Comparison of ENCODE assay signal across 2 cellular contexts in the genomic region with DNA sequence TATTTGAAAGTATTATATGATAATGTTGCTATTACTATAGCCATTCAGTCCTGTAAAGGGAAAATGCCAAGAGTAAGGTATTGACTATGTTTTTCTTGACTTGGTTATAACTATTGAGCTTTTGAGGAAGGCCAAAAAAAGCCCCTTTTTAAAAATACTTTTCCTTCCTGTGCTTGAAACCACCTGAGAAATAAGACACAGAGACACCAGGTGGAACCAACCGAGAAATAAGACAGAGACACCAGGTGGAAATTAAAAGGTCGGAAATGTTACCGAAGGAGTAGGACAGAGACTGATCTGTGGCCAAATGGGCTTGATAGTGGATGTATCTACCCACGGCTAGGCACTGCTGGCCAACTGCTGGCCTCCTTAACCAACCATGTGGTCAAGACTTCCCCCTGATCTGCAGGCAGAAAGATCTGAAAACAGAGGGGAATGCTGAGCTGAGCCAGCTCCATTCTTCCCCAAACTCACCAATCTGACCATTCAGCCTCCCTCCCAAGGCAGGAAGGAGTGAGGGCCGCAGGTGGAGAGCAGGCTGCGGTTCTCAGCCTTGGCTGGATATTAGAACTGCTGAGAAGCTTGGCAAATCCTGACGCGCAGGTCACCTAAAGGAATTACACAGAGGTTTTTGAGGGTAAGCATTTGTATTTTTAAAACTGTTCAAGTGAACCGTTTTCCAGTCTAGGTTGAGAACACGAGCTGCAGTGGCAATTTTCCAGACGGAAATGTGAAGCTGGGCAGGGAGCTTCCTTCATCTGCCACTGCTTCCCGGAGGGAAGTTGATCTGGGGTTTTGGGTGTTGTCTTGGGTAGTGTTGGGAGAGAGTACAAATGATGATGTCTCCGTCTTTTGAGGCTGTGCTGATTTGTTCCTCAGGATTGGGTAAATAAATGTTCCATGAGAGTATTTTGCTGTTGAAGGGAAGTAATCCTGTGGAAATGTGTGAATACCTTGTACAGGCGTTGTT.
TF ChIP-seq lines count a peak whose summit lies in the region.

No MANE protein-coding gene starts in this region.

TF ChIP-seq in GM23338, 12 proteins besides CTCF, POLR2A, EP300 and RAD21 (continues in another document):
- TF ChIP-seq POLR2AphosphoS5 (IDR thresholded peaks at IDR 0.05; ENCODE audit: low read depth) (no peak), CREB1 (CRISPR knock-in tag; IDR thresholded peaks at IDR 0.05; ENCODE audit: low read depth) (no peak), EZH2phosphoT487 (IDR thresholded peaks at IDR 0.05; ENCODE audit: unreplicated experiment) (no peak)
- TF ChIP-seq, protein P1, sequence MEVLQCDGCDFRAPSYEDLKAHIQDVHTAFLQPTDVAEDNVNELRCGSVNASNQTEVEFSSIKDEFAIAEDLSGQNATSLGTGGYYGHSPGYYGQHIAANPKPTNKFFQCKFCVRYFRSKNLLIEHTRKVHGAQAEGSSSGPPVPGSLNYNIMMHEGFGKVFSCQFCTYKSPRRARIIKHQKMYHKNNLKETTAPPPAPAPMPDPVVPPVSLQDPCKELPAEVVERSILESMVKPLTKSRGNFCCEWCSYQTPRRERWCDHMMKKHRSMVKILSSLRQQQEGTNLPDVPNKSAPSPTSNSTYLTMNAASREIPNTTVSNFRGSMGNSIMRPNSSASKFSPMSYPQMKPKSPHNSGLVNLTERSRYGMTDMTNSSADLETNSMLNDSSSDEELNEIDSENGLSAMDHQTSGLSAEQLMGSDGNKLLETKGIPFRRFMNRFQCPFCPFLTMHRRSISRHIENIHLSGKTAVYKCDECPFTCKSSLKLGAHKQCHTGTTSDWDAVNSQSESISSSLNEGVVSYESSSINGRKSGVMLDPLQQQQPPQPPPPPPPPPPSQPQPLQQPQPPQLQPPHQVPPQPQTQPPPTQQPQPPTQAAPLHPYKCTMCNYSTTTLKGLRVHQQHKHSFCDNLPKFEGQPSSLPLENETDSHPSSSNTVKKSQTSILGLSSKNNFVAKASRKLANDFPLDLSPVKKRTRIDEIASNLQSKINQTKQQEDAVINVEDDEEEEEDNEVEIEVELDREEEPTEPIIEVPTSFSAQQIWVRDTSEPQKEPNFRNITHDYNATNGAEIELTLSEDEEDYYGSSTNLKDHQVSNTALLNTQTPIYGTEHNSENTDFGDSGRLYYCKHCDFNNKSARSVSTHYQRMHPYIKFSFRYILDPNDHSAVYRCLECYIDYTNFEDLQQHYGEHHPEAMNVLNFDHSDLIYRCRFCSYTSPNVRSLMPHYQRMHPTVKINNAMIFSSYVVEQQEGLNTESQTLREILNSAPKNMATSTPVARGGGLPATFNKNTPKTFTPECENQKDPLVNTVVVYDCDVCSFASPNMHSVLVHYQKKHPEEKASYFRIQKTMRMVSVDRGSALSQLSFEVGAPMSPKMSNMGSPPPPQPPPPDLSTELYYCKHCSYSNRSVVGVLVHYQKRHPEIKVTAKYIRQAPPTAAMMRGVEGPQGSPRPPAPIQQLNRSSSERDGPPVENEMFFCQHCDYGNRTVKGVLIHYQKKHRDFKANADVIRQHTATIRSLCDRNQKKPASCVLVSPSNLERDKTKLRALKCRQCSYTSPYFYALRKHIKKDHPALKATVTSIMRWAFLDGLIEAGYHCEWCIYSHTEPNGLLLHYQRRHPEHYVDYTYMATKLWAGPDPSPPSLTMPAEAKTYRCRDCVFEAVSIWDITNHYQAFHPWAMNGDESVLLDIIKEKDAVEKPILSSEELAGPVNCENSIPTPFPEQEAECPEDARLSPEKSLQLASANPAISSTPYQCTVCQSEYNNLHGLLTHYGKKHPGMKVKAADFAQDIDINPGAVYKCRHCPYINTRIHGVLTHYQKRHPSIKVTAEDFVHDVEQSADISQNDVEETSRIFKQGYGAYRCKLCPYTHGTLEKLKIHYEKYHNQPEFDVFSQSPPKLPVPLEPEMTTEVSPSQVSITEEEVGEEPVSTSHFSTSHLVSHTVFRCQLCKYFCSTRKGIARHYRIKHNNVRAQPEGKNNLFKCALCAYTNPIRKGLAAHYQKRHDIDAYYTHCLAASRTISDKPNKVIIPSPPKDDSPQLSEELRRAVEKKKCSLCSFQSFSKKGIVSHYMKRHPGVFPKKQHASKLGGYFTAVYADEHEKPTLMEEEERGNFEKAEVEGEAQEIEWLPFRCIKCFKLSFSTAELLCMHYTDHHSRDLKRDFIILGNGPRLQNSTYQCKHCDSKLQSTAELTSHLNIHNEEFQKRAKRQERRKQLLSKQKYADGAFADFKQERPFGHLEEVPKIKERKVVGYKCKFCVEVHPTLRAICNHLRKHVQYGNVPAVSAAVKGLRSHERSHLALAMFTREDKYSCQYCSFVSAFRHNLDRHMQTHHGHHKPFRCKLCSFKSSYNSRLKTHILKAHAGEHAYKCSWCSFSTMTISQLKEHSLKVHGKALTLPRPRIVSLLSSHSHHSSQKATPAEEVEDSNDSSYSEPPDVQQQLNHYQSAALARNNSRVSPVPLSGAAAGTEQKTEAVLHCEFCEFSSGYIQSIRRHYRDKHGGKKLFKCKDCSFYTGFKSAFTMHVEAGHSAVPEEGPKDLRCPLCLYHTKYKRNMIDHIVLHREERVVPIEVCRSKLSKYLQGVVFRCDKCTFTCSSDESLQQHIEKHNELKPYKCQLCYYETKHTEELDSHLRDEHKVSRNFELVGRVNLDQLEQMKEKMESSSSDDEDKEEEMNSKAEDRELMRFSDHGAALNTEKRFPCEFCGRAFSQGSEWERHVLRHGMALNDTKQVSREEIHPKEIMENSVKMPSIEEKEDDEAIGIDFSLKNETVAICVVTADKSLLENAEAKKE (CRISPR knock-in tag; IDR thresholded peaks at IDR 0.05), result no peak
- TF ChIP-seq, protein P2, sequence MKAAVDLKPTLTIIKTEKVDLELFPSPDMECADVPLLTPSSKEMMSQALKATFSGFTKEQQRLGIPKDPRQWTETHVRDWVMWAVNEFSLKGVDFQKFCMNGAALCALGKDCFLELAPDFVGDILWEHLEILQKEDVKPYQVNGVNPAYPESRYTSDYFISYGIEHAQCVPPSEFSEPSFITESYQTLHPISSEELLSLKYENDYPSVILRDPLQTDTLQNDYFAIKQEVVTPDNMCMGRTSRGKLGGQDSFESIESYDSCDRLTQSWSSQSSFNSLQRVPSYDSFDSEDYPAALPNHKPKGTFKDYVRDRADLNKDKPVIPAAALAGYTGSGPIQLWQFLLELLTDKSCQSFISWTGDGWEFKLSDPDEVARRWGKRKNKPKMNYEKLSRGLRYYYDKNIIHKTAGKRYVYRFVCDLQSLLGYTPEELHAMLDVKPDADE (IDR thresholded peaks at IDR 0.05), result no peak
- TF ChIP-seq, protein P3, sequence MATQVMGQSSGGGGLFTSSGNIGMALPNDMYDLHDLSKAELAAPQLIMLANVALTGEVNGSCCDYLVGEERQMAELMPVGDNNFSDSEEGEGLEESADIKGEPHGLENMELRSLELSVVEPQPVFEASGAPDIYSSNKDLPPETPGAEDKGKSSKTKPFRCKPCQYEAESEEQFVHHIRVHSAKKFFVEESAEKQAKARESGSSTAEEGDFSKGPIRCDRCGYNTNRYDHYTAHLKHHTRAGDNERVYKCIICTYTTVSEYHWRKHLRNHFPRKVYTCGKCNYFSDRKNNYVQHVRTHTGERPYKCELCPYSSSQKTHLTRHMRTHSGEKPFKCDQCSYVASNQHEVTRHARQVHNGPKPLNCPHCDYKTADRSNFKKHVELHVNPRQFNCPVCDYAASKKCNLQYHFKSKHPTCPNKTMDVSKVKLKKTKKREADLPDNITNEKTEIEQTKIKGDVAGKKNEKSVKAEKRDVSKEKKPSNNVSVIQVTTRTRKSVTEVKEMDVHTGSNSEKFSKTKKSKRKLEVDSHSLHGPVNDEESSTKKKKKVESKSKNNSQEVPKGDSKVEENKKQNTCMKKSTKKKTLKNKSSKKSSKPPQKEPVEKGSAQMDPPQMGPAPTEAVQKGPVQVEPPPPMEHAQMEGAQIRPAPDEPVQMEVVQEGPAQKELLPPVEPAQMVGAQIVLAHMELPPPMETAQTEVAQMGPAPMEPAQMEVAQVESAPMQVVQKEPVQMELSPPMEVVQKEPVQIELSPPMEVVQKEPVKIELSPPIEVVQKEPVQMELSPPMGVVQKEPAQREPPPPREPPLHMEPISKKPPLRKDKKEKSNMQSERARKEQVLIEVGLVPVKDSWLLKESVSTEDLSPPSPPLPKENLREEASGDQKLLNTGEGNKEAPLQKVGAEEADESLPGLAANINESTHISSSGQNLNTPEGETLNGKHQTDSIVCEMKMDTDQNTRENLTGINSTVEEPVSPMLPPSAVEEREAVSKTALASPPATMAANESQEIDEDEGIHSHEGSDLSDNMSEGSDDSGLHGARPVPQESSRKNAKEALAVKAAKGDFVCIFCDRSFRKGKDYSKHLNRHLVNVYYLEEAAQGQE (IDR thresholded peaks at IDR 0.05; ENCODE audit: unreplicated experiment), result no peak

TF ChIP-seq in H1, 55 proteins besides CTCF, POLR2A, EP300 and RAD21 (continues in another document):
- TF ChIP-seq SIN3A (conservative IDR thresholded peaks at IDR 0.05 in 1 of 2, IDR thresholded peaks at IDR 0.05 in 1 of 2; ENCODE audit: low read depth in 1 of 2, low read length in 2 of 2) (no peak), MAFK (IDR thresholded peaks at IDR 0.05; ENCODE audit: low read depth, low read length) (no peak), BACH1 (IDR thresholded peaks at IDR 0.05; ENCODE audit: low read length) (no peak), EZH2 (IDR thresholded peaks at IDR 0.05; ENCODE audit: low read depth, low read length, severe bottlenecking) (no peak), JUN (IDR thresholded peaks at IDR 0.05; ENCODE audit: low read depth, low read length) (no peak), NANOG (IDR thresholded peaks at IDR 0.05; ENCODE audit: insufficient read depth, low read depth, low read length, poor library complexity, severe bottlenecking) (no peak), HDAC2 (IDR thresholded peaks at IDR 0.05; ENCODE audit: borderline replicate concordance in 1 of 2, low read depth in 2 of 2, low read length in 2 of 2) (no peak), GABPA (IDR thresholded peaks at IDR 0.05; ENCODE audit: borderline replicate concordance, insufficient read depth, low read length) (no peak), SP1 (IDR thresholded peaks at IDR 0.05; ENCODE audit: low read depth, low read length) (no peak)
- TF ChIP-seq, protein P4, sequence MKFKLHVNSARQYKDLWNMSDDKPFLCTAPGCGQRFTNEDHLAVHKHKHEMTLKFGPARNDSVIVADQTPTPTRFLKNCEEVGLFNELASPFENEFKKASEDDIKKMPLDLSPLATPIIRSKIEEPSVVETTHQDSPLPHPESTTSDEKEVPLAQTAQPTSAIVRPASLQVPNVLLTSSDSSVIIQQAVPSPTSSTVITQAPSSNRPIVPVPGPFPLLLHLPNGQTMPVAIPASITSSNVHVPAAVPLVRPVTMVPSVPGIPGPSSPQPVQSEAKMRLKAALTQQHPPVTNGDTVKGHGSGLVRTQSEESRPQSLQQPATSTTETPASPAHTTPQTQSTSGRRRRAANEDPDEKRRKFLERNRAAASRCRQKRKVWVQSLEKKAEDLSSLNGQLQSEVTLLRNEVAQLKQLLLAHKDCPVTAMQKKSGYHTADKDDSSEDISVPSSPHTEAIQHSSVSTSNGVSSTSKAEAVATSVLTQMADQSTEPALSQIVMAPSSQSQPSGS (IDR thresholded peaks at IDR 0.05; ENCODE audit: low read length), result no peak
- TF ChIP-seq, protein P5, sequence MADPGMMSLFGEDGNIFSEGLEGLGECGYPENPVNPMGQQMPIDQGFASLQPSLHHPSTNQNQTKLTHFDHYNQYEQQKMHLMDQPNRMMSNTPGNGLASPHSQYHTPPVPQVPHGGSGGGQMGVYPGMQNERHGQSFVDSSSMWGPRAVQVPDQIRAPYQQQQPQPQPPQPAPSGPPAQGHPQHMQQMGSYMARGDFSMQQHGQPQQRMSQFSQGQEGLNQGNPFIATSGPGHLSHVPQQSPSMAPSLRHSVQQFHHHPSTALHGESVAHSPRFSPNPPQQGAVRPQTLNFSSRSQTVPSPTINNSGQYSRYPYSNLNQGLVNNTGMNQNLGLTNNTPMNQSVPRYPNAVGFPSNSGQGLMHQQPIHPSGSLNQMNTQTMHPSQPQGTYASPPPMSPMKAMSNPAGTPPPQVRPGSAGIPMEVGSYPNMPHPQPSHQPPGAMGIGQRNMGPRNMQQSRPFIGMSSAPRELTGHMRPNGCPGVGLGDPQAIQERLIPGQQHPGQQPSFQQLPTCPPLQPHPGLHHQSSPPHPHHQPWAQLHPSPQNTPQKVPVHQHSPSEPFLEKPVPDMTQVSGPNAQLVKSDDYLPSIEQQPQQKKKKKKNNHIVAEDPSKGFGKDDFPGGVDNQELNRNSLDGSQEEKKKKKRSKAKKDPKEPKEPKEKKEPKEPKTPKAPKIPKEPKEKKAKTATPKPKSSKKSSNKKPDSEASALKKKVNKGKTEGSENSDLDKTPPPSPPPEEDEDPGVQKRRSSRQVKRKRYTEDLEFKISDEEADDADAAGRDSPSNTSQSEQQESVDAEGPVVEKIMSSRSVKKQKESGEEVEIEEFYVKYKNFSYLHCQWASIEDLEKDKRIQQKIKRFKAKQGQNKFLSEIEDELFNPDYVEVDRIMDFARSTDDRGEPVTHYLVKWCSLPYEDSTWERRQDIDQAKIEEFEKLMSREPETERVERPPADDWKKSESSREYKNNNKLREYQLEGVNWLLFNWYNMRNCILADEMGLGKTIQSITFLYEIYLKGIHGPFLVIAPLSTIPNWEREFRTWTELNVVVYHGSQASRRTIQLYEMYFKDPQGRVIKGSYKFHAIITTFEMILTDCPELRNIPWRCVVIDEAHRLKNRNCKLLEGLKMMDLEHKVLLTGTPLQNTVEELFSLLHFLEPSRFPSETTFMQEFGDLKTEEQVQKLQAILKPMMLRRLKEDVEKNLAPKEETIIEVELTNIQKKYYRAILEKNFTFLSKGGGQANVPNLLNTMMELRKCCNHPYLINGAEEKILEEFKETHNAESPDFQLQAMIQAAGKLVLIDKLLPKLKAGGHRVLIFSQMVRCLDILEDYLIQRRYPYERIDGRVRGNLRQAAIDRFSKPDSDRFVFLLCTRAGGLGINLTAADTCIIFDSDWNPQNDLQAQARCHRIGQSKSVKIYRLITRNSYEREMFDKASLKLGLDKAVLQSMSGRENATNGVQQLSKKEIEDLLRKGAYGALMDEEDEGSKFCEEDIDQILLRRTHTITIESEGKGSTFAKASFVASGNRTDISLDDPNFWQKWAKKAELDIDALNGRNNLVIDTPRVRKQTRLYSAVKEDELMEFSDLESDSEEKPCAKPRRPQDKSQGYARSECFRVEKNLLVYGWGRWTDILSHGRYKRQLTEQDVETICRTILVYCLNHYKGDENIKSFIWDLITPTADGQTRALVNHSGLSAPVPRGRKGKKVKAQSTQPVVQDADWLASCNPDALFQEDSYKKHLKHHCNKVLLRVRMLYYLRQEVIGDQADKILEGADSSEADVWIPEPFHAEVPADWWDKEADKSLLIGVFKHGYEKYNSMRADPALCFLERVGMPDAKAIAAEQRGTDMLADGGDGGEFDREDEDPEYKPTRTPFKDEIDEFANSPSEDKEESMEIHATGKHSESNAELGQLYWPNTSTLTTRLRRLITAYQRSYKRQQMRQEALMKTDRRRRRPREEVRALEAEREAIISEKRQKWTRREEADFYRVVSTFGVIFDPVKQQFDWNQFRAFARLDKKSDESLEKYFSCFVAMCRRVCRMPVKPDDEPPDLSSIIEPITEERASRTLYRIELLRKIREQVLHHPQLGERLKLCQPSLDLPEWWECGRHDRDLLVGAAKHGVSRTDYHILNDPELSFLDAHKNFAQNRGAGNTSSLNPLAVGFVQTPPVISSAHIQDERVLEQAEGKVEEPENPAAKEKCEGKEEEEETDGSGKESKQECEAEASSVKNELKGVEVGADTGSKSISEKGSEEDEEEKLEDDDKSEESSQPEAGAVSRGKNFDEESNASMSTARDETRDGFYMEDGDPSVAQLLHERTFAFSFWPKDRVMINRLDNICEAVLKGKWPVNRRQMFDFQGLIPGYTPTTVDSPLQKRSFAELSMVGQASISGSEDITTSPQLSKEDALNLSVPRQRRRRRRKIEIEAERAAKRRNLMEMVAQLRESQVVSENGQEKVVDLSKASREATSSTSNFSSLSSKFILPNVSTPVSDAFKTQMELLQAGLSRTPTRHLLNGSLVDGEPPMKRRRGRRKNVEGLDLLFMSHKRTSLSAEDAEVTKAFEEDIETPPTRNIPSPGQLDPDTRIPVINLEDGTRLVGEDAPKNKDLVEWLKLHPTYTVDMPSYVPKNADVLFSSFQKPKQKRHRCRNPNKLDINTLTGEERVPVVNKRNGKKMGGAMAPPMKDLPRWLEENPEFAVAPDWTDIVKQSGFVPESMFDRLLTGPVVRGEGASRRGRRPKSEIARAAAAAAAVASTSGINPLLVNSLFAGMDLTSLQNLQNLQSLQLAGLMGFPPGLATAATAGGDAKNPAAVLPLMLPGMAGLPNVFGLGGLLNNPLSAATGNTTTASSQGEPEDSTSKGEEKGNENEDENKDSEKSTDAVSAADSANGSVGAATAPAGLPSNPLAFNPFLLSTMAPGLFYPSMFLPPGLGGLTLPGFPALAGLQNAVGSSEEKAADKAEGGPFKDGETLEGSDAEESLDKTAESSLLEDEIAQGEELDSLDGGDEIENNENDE (IDR thresholded peaks at IDR 0.05; ENCODE audit: insufficient replicate concordance, low read length), result no peak
